ENCODE assay signal across 1 cellular context in the genomic region with DNA sequence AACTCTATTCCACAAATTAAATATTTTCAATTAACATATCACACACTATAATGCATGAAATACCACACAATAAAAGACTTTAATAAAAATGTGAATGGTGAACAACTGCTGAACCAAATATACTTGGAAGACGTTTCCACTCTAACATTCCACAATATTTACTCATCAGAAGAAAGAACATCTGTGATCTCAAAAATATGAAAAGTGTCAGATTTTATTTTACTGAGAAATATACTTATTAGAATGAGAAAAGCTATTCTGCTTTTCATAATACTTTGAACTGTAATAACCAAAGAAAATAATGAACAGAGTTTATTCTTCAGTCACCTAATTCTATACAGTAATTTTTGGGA.
TF ChIP-seq lines count a peak whose summit lies in the region.

No MANE protein-coding gene starts in this region.

TF ChIP-seq in endothelial cell of umbilical vein, 7 proteins besides CTCF, POLR2A, EP300 and RAD21 (continued from another document):
- TF ChIP-seq GATA2 (IDR thresholded peaks at IDR 0.05; ENCODE audit: insufficient read depth, insufficient read length, low read depth, low read length) (no peak), EZH2 (IDR thresholded peaks at IDR 0.05; ENCODE audit: borderline replicate concordance, low read depth, low read length, severe bottlenecking) (no peak), JUN (IDR thresholded peaks at IDR 0.05; ENCODE audit: borderline replicate concordance, insufficient read depth, insufficient read length, low read depth) (no peak), MYC (IDR thresholded peaks at IDR 0.05; ENCODE audit: low read depth, low read length) (no peak)
TF ChIP-seq in endothelial cell of umbilical vein: peak in this region for 0.
